33 cellular contexts compared by ENCODE assay signal in the genomic region with DNA sequence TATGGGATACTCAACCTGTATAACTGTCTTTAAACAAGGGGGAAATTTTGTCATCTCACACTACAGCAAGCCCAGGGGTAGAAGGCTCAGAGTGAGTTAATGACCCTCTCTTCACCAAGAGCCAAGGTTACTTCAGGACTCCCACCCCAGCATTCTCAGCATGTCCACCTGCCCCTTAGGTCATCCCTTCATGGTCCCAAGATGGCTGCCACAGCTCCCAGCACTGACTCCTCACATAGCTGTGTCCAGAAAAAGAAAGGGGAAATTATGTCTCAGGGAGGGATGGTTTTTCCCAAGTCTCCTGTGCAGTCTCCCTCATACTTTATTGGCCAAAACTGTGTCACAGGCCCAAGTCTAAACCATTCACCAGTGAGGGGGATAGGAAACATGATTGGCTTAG. TPM values are rescaled to one million over a fixed set of nuclear protein-coding genes. Genes with fewer than 3 reads are reported as not detected.
A peak's percentile ranks its signal among the peaks of the same experiment; 100 is the strongest.
DNase-seq lines count a peak whose midpoint lies in the region; ATAC-seq and TF ChIP-seq lines count a peak whose summit lies in the region.
"Had no signal": no experiment of that assay in that cellular context is flagged by ENCODE, and none has a peak within 500 bp of the region (broad histone marks: within the 10 kb centered on the region; RNA-seq: fewer than 3 reads in every experiment).

No MANE protein-coding gene starts in this region.

- DNase-seq in NCI-H82 (lab: John Stamatoyannopoulos, UW): peak; percentile 35
- no peak for DNase-seq in NCI-H82 treated with DMSO at 0.1 percent for 48 hours (lab: John Stamatoyannopoulos, UW; ENCODE audit: unreplicated experiment)
- no peak for DNase-seq in GM23338 (ENCODE audit: low spot score)
- no peak for DNase-seq in central memory CD8-positive, alpha-beta T cell (ENCODE audit: low spot score in 2 of 2)
- DNase-seq in osteocyte (ENCODE audit: extremely low spot score, unreplicated experiment): no peak
- no peak for DNase-seq in T1000 (lab: John Stamatoyannopoulos, UW)
- DNase-seq in NCI-H2227 (lab: John Stamatoyannopoulos, UW; ENCODE audit: unreplicated experiment): no peak
- no peak for DNase-seq in PC-3
- DNase-seq: 8988T; activated B cell treated with CpG ODN at 0.5 μM for 24 hours; activated CD4-positive, alpha-beta memory T cell treated with anti-CD3 and anti-CD28 coated beads, Interleukin-2, amount 10 ng/mL, durations not matched to agents 7 days and 5 days; activated gamma-delta T cell treated with Interleukin-2 at 50 U/mL for 16 hours; activated T-cell treated with anti-CD3 and anti-CD28 coated beads for 4 hours; CD4-positive, alpha-beta T cell; cortex of kidney; effector memory CD8-positive, alpha-beta T cell; EL; gastrocnemius medialis; hippocampal formation; left cardiac atrium; NCI-H1092; NCI-H1694 treated with DMSO at 0.1 percent for 48 hours; NCI-H2171; NCI-H524; NK-92 treated with Interleukin-12 subunit alpha and Interleukin-12 subunit beta, amount 100 ng/mL, for 24 hours; SHP77 treated with DMSO at 0.1 percent for 48 hours; stimulated activated CD4-positive, alpha-beta T cell treated with anti-CD3 and anti-CD28 coated beads, Interleukin-15, amount 100 ng/mL, for 24 hours; stimulated activated naive CD8-positive, alpha-beta T cell treated with anti-CD3 and anti-CD28 coated beads, Interleukin-15, amount 100 ng/mL, for 72 hours; T-helper 9 cell had no signal

- no peak for ATAC-seq in GM23338
- no peak for ATAC-seq in central memory CD8-positive, alpha-beta T cell (replicated peaks; ENCODE audit: extremely low read depth, poor library complexity, severe bottlenecking)
- no peak for ATAC-seq in PC-3
- ATAC-seq: effector memory CD8-positive, alpha-beta T cell; gastrocnemius medialis; left cardiac atrium; Panc1; sciatic nerve; stimulated activated naive CD8-positive, alpha-beta T cell treated with anti-CD3 and anti-CD28 coated beads, Interleukin-15, amount 100 ng/mL, for 72 hours had no signal

- H3K4me2 ChIP-seq in GM23338: no peak overlapping the region
- no peak overlapping the region for H3K4me2 ChIP-seq in PC-3 (ENCODE audit: low read length)
- H3K4me2 ChIP-seq: neural progenitor cell had no signal

- POLR2A ChIA-PET in PC-3 (lab: Charles Lee; ENCODE audit: unreplicated experiment): interaction anchor here (0.6 kb wide), 1 partner anchor 54 kb away, joined by 3 read pairs; the partner anchor contains the start of gene ID1

- H3K4me3 Mint-ChIP-seq in GM23338: no peak overlapping the region
- H3K4me3 Mint-ChIP-seq in central memory CD8-positive, alpha-beta T cell: no peak overlapping the region
- no peak overlapping the region for H3K4me3 Mint-ChIP-seq in osteocyte (ENCODE audit: unreplicated experiment)
- H3K4me3 Mint-ChIP-seq: activated B cell treated with CpG ODN at 0.5 μM for 24 hours; activated CD4-positive, alpha-beta memory T cell treated with anti-CD3 and anti-CD28 coated beads, Interleukin-2, amount 10 ng/mL, durations not matched to agents 7 days and 5 days; CD4-positive, alpha-beta T cell; effector memory CD8-positive, alpha-beta T cell; neural progenitor cell; stimulated activated naive CD8-positive, alpha-beta T cell treated with anti-CD3 and anti-CD28 coated beads, Interleukin-15, amount 100 ng/mL, for 72 hours had no signal

- CTCF ChIA-PET in PC-3 (lab: Charles Lee): interaction anchor here (0.6 to 1.2 kb wide), 2 partner anchors 9 to 18 kb away, joined by 3 to 5 read pairs; no protein-coding TSS in a partner anchor

- H2AFZ ChIP-seq in GM23338 (no peak overlapping the region), PC-3 (ENCODE audit: low read length) (no peak overlapping the region)
- H2AFZ ChIP-seq: neural progenitor cell had no signal

- H3F3A ChIP-seq in GM23338 (replicated peaks; ENCODE audit: low read depth) (peaks cover 78% of the 10 kb centered on the region), PC-3 (ENCODE audit: low read length, unreplicated experiment) (no peaks in the 10 kb centered on the region)

- peaks cover 6% of the 10 kb centered on the region; the same call in 1 of the 2 replicates for H3K4me1 ChIP-seq in GM23338 (ENCODE audit: insufficient read depth)
- peaks cover 16% of the 10 kb centered on the region for H3K4me1 ChIP-seq in PC-3 (ENCODE audit: insufficient read depth, low read length)
- H3K4me1 ChIP-seq: neural progenitor cell had no signal

- peaks cover 29% of the 10 kb centered on the region for H3K27me3 Mint-ChIP-seq in GM23338 (ENCODE audit: insufficient read depth, low read depth, poor library complexity)
- H3K27me3 Mint-ChIP-seq in central memory CD8-positive, alpha-beta T cell: no peaks in the 10 kb centered on the region
- H3K27me3 Mint-ChIP-seq in osteocyte (ENCODE audit: unreplicated experiment): no peaks in the 10 kb centered on the region
- H3K27me3 Mint-ChIP-seq: activated B cell treated with CpG ODN at 0.5 μM for 24 hours; activated CD4-positive, alpha-beta memory T cell treated with anti-CD3 and anti-CD28 coated beads, Interleukin-2, amount 10 ng/mL, durations not matched to agents 7 days and 5 days; CD4-positive, alpha-beta T cell; effector memory CD8-positive, alpha-beta T cell; stimulated activated naive CD8-positive, alpha-beta T cell treated with anti-CD3 and anti-CD28 coated beads, Interleukin-15, amount 100 ng/mL, for 72 hours had no signal

- H3K79me2 ChIP-seq in GM23338 (replicated peaks; ENCODE audit: insufficient read depth) (peaks cover 14% of the 10 kb centered on the region), PC-3 (ENCODE audit: low read length) (peaks cover 31% of the 10 kb centered on the region)

- BruUV-seq in PC-3 (replicated peaks; lab: Mats Ljungman, UMichigan): no TSS peak

- H3K36me3 Mint-ChIP-seq in GM23338 (ENCODE audit: low read depth) (peaks cover 79% of the 10 kb centered on the region), osteocyte (ENCODE audit: unreplicated experiment) (peaks cover 34% of the 10 kb centered on the region)
- peaks cover 39% of the 10 kb centered on the region for H3K36me3 Mint-ChIP-seq in central memory CD8-positive, alpha-beta T cell (ENCODE audit: insufficient read depth)

- no peak overlapping the region for H3K9ac ChIP-seq in PC-3 (ENCODE audit: low read length)
- H3K9ac ChIP-seq: neural progenitor cell had no signal

- H3K4me3 ChIP-seq in GM23338 (no peak overlapping the region), PC-3 (ENCODE audit: low read length) (no peak overlapping the region)
- H3K4me3 ChIP-seq: cardiac muscle cell, gastrocnemius medialis, neural progenitor cell had no signal

- no peak for TF ChIP-seq CTCF in GM23338 (conservative IDR thresholded peaks at IDR 0.05; ENCODE audit: low read depth in 2 of 2)
- no peak for TF ChIP-seq CTCF in osteocyte (IDR thresholded peaks at IDR 0.05)
- no peak for TF ChIP-seq CTCF in PC-3 (conservative IDR thresholded peaks at IDR 0.05; ENCODE audit: low read depth, low read length)

- H3K27ac ChIP-seq in GM23338 (ENCODE audit: low read depth) (peak overlapping the region; percentile 45; the same call in 1 of the 2 replicates), PC-3 (ENCODE audit: low read length) (no peak overlapping the region)
- H3K27ac ChIP-seq: cardiac muscle cell, gastrocnemius medialis, neural progenitor cell had no signal

- intact Hi-C loops in PC-3 (cut with micrococcal nuclease): no loop called here

- H3K27ac Mint-ChIP-seq in GM23338: no peak overlapping the region
- peak overlapping the region; percentile 7 for H3K27ac Mint-ChIP-seq in central memory CD8-positive, alpha-beta T cell (ENCODE audit: low read depth)
- H3K27ac Mint-ChIP-seq in osteocyte (ENCODE audit: unreplicated experiment): peak overlapping the region; percentile 18
- H3K27ac Mint-ChIP-seq: activated B cell treated with CpG ODN at 0.5 μM for 24 hours; activated CD4-positive, alpha-beta memory T cell treated with anti-CD3 and anti-CD28 coated beads, Interleukin-2, amount 10 ng/mL, durations not matched to agents 7 days and 5 days; CD4-positive, alpha-beta T cell; neural progenitor cell had no signal

- H3K9me2 ChIP-seq in GM23338 (ENCODE audit: insufficient read depth): no peaks in the 10 kb centered on the region
- no peaks in the 10 kb centered on the region for H3K9me2 ChIP-seq in PC-3 (replicated peaks; ENCODE audit: low read length)

- H3K36me3 ChIP-seq in GM23338 (ENCODE audit: insufficient read depth) (peaks cover 57% of the 10 kb centered on the region), PC-3 (ENCODE audit: low read depth, low read length) (peaks cover 57% of the 10 kb centered on the region)
- H3K36me3 ChIP-seq: neural progenitor cell had no signal

- H4K20me1 ChIP-seq in GM23338 (replicated peaks; ENCODE audit: insufficient read depth): peaks cover 37% of the 10 kb centered on the region
- no peaks in the 10 kb centered on the region for H4K20me1 ChIP-seq in PC-3 (ENCODE audit: low read length)

- H3K4me1 Mint-ChIP-seq in GM23338: peaks cover 5% of the 10 kb centered on the region; the same call in 2 of the 3 replicates
- peaks cover 22% of the 10 kb centered on the region for H3K4me1 Mint-ChIP-seq in central memory CD8-positive, alpha-beta T cell
- H3K4me1 Mint-ChIP-seq in osteocyte (ENCODE audit: unreplicated experiment): peaks cover 12% of the 10 kb centered on the region

- no peaks in the 10 kb centered on the region for H3K9me3 ChIP-seq in PC-3 (ENCODE audit: low read length)
- H3K9me3 ChIP-seq: gastrocnemius medialis had no signal

- no peaks in the 10 kb centered on the region for H3K9me3 Mint-ChIP-seq in GM23338
- H3K9me3 Mint-ChIP-seq in central memory CD8-positive, alpha-beta T cell: no peaks in the 10 kb centered on the region
- H3K9me3 Mint-ChIP-seq in osteocyte (ENCODE audit: unreplicated experiment): no peaks in the 10 kb centered on the region
- H3K9me3 Mint-ChIP-seq: activated B cell treated with CpG ODN at 0.5 μM for 24 hours; activated CD4-positive, alpha-beta memory T cell treated with anti-CD3 and anti-CD28 coated beads, Interleukin-2, amount 10 ng/mL, durations not matched to agents 7 days and 5 days; CD4-positive, alpha-beta T cell; effector memory CD8-positive, alpha-beta T cell; neural progenitor cell; stimulated activated naive CD8-positive, alpha-beta T cell treated with anti-CD3 and anti-CD28 coated beads, Interleukin-15, amount 100 ng/mL, for 72 hours had no signal

- H3K27me3 ChIP-seq in GM23338 (ENCODE audit: insufficient read depth) (no peaks in the 10 kb centered on the region), PC-3 (ENCODE audit: low read length) (no peaks in the 10 kb centered on the region)
- H3K27me3 ChIP-seq: cardiac muscle cell, gastrocnemius medialis, neural progenitor cell had no signal

TF ChIP-seq in GM23338, 12 proteins besides CTCF, POLR2A, EP300 and RAD21:
- TF ChIP-seq POLR2AphosphoS5 (IDR thresholded peaks at IDR 0.05; ENCODE audit: low read depth) (0 out of 2 replicates have a peak, but pooled peaks have one; percentile 19), EZH2 (IDR thresholded peaks at IDR 0.05; ENCODE audit: low read depth, unreplicated experiment) (no peak), NANOG (IDR thresholded peaks at IDR 0.05; ENCODE audit: borderline replicate concordance) (no peak)

RNA-seq across cellular contexts. Expression of gene HM13, which starts 36.9 kb away (rescaled TPM):
- 103 and 126 TPM in 2 replicates for total RNA-seq in GM23338 (2014; rRNA removed; shearing (Covaris generic))
- 147 and 150 TPM in 2 replicates for polyA plus RNA-seq in GM23338 (2016; fragmentation: Nextera tagmentation; extraction: Ambion mirVana)
- 173 and 203 TPM in 2 replicates for total RNA-seq in osteocyte
- 99.5 and 125 TPM in 2 replicates for total RNA-seq in PC-3 (2014; rRNA removed)

RNA-seq across cellular contexts. Expression of gene ID1, which starts 53.9 kb away (rescaled TPM):
- 452 and 479 TPM in 2 replicates for total RNA-seq in GM23338 (2014; rRNA removed; shearing (Covaris generic))
- polyA plus RNA-seq in GM23338 (2016; fragmentation: Nextera tagmentation; extraction: Ambion mirVana): 221 and 224 TPM in 2 replicates
- total RNA-seq in osteocyte (8.2 TPM in 2 replicates), PC-3 (2014; rRNA removed) (774 and 872 TPM in 2 replicates)

Comparison
In these comparisons a context has a peak if more than half of its experiments do, and no peak if none do; other contexts are left out.
1. RNA of gene ID1, which starts 53.9 kb away (total RNA-seq): 774 to 872 TPM in PC-3 and 452 to 479 TPM in GM23338; 8.2 TPM in osteocyte; every median in the first group is over 10 times any median in the second.